ENCODE assay signal across 8 cellular contexts in genomic region chr11:560305-561147, GRCh38. TPM values are rescaled to one million over a fixed set of nuclear protein-coding genes. Genes with fewer than 3 reads are reported as not detected.
DNase-seq lines count a peak whose midpoint lies in the region; ATAC-seq and TF ChIP-seq lines count a peak whose summit lies in the region.

LMNTD2 (minus strand) TSS chr11:560738; CDS start chr11:560716, 22 bp downstream.
RASSF7 (plus strand) TSS chr11:560970; CDS start chr11:561769, 799 bp downstream.

- H3K27me3 ChIP-seq in HCT116 (ENCODE audit: insufficient read depth, low read length) (no peaks in the 10 kb centered on the region), parathyroid adenoma (ENCODE audit: control insufficient read depth, insufficient read depth, low read length) (no peaks in the 10 kb centered on the region), tibial artery (peaks cover 5 to 42% of the 10 kb centered on the region in 2 donors)

- TF ChIP-seq CTCF in HCT116 (IDR thresholded peaks at IDR 0.05 in 2 of 3, conservative IDR thresholded peaks at IDR 0.05 in 1 of 3; ENCODE audit: borderline replicate concordance in 1 of 3, insufficient read depth in 1 of 3, low read depth in 2 of 3, low read length in 2 of 3) = no peak
- TF ChIP-seq CTCF in parathyroid adenoma (IDR thresholded peaks at IDR 0.05) = no peak
- TF ChIP-seq CTCF in tibial artery (IDR thresholded peaks at IDR 0.05) = no peak

- ATAC-seq in HCT116 (peak; percentile 84), SK-N-SH treated with all-trans-retinoic acid at 6 μM for 48 hours (peak; percentile 86), Right ventricle myocardium superior (ENCODE audit: poor library complexity) (peak; percentile 94)
- ATAC-seq in activated naive CD4-positive, alpha-beta T cell treated with anti-CD3 and anti-CD28 coated beads, Interleukin-2, amount 50 U/mL, for 72 hours = peak; percentile 93 to 94

- H3K79me2 ChIP-seq in HCT116 (ENCODE audit: insufficient read depth, low read length) (peaks cover 15% of the 10 kb centered on the region), parathyroid adenoma (no peaks in the 10 kb centered on the region)

- intact Hi-C loops in HCT116 (cut with micrococcal nuclease) = loop anchor here (2.0 kb wide), 1 partner anchor 24 kb away; the partner anchor contains the start of gene LRRC56
- intact Hi-C loops in Right ventricle myocardium superior (cut with DNase I) = no loop called here
- intact Hi-C loops in tibial artery (cut with DNase I; ENCODE audit: low total_unique reads) = no loop called here

- no peaks in the 10 kb centered on the region for H3K36me3 Mint-ChIP-seq in activated naive CD4-positive, alpha-beta T cell treated with anti-CD3 and anti-CD28 coated beads, Interleukin-2, amount 50 U/mL, for 72 hours

- CTCF ChIA-PET in HCT116 (lab: Charles Lee) = interaction anchor here (1.0 kb wide), 2 partner anchors 52 to 224 kb away, joined by 3 read pairs; no protein-coding TSS in a partner anchor

- BruUV-seq in HCT116 (replicated peaks; lab: Mats Ljungman, UMichigan) = TSS peak; percentile 77

- H3K27ac Mint-ChIP-seq in activated naive CD4-positive, alpha-beta T cell treated with anti-CD3 and anti-CD28 coated beads, Interleukin-2, amount 50 U/mL, for 72 hours = peak within 1 kb of the TSS; percentile 75 to 93

- H2AFZ ChIP-seq in HCT116 (ENCODE audit: low read depth, low read length, poor library complexity, severe bottlenecking) = no peak within 1 kb of the TSS
- H2AFZ ChIP-seq in parathyroid adenoma = peak within 1 kb of the TSS; percentile 87

- H3K9ac ChIP-seq in HCT116 (ENCODE audit: low read length) (peak within 1 kb of the TSS; percentile 84), parathyroid adenoma (no peak within 1 kb of the TSS)

- H3K4me3 ChIP-seq in HCT116 (replicated peaks in 1 of 2; ENCODE audit: low read depth in 1 of 2, low read length in 2 of 2) (peak within 1 kb of the TSS; percentile 66 to 92), parathyroid adenoma (ENCODE audit: low read depth, low read length) (peak within 1 kb of the TSS; percentile 55), tibial artery (peak within 1 kb of the TSS; percentile 58 to 96)

- no peaks in the 10 kb centered on the region for H3K9me2 ChIP-seq in HCT116 (ENCODE audit: insufficient read depth)

- POLR2A ChIA-PET in HCT116 (lab: Charles Lee) = interaction anchor here (1.4 kb wide), 1 partner anchor 15 kb away, joined by 7 read pairs; the partner anchor contains the start of gene PHRF1

- no peaks in the 10 kb centered on the region for H3K9me3 Mint-ChIP-seq in activated naive CD4-positive, alpha-beta T cell treated with anti-CD3 and anti-CD28 coated beads, Interleukin-2, amount 50 U/mL, for 72 hours

- H3K27ac ChIP-seq in HCT116 (ENCODE audit: low read depth, low read length) (peak within 1 kb of the TSS; percentile 97), parathyroid adenoma (peak within 1 kb of the TSS; percentile 24), tibial artery (peak within 1 kb of the TSS; percentile 25 to 35)

- DNase-seq in GF-D8 (lab: John Stamatoyannopoulos, UW) = peak; percentile 37
- DNase-seq in HCT116 (ENCODE audit: low read depth, low spot score) = peak; percentile 76
- DNase-seq in MV-4-11 (lab: John Stamatoyannopoulos, UW) = peak; percentile 76
- peak; percentile 95 to 98 for DNase-seq in activated naive CD4-positive, alpha-beta T cell treated with anti-CD3 and anti-CD28 coated beads, Interleukin-2, amount 50 U/mL, for 72 hours (ENCODE audit: low spot score in 2 of 2)
- DNase-seq in Right ventricle myocardium superior = peak; percentile 94
- DNase-seq in tibial artery = peak; percentile 85 to 94

- H3K4me1 ChIP-seq in HCT116 (ENCODE audit: control insufficient read depth in 1 of 2, insufficient read depth in 2 of 2, low read length in 2 of 2) = peaks cover 23 to 40% of the 10 kb centered on the region in 2 experiments
- H3K4me1 ChIP-seq in parathyroid adenoma = no peaks in the 10 kb centered on the region
- H3K4me1 ChIP-seq in tibial artery = peaks cover 0 to 40% (median 19%) of the 10 kb centered on the region in 4 donors

- TF ChIP-seq RAD21 in HCT116 (IDR thresholded peaks at IDR 0.05; ENCODE audit: low read depth) = no peak

- no peaks in the 10 kb centered on the region for H4K20me1 ChIP-seq in HCT116 (ENCODE audit: insufficient read depth)

- RAD21 ChIA-PET in HCT116 (lab: Charles Lee; ENCODE audit: low non-redundant PET in 1 of 2, low total read pairs in 2 of 2, uncharacterized antibody in 2 of 2, unreplicated experiment in 2 of 2) = interaction anchor here in 1 of 2 experiments (1.1 kb wide), 1 partner anchor 15 kb away, joined by 7 read pairs; the partner anchor contains the start of gene PHRF1

- H3K36me3 ChIP-seq in HCT116 (ENCODE audit: control insufficient read depth in 1 of 2, insufficient read depth in 2 of 2, low read length in 2 of 2) (0 out of 4 replicates have a peak, but pooled peaks cover 0 to 3% of the 10 kb centered on the region in 2 experiments), parathyroid adenoma (ENCODE audit: control insufficient read depth, insufficient read depth, low read length) (no peaks in the 10 kb centered on the region), tibial artery (no peaks in the 10 kb centered on the region)

- TF ChIP-seq POLR2A in HCT116 (IDR thresholded peaks at IDR 0.05; ENCODE audit: borderline replicate concordance, extremely low read depth, insufficient read depth, insufficient read length) = no peak

- peak within 1 kb of the TSS; percentile 91 for H3K4me2 ChIP-seq in HCT116 (ENCODE audit: low read length)
- H3K4me2 ChIP-seq in parathyroid adenoma (ENCODE audit: low read length) = peak within 1 kb of the TSS; percentile 79

- H3K9me3 ChIP-seq in HCT116 (ENCODE audit: control insufficient read depth in 1 of 2, insufficient read depth in 1 of 2, low read depth in 1 of 2, low read length in 2 of 2) = no peaks in the 10 kb centered on the region
- no peaks in the 10 kb centered on the region for H3K9me3 ChIP-seq in parathyroid adenoma (ENCODE audit: control insufficient read depth, low read length)
- no peaks in the 10 kb centered on the region for H3K9me3 ChIP-seq in tibial artery

TF ChIP-seq in HCT116, 20 proteins besides CTCF, POLR2A, EP300 and RAD21 (continues in another document):
- TF ChIP-seq EZH2 (IDR thresholded peaks at IDR 0.05) (no peak), POLR2AphosphoS5 (IDR thresholded peaks at IDR 0.05; ENCODE audit: low read depth, low read length) (peak; percentile 82), ATF3 (IDR thresholded peaks at IDR 0.05) (no peak), CBX3 (IDR thresholded peaks at IDR 0.05; ENCODE audit: low read depth) (no peak), JUND (IDR thresholded peaks at IDR 0.05) (no peak), ZFX (IDR thresholded peaks at IDR 0.05) (peak; percentile 92), FOSL1 (IDR thresholded peaks at IDR 0.05; ENCODE audit: low read depth) (no peak), SRF (IDR thresholded peaks at IDR 0.05; ENCODE audit: low read depth) (no peak)

TF ChIP-seq in SK-N-SH treated with all-trans-retinoic acid at 6 μM for 48 hours, 23 proteins besides CTCF, POLR2A, EP300 and RAD21 (continues in another document):
- no peak for TF ChIP-seq ZNF565 (CRISPR knock-in tag; conservative IDR thresholded peaks at IDR 0.05; ENCODE audit: low read depth)
- no peak for TF ChIP-seq ISL1 (CRISPR knock-in tag; IDR thresholded peaks at IDR 0.05)
- TF ChIP-seq RARB (CRISPR knock-in tag; IDR thresholded peaks at IDR 0.05) = no peak
- no peak for TF ChIP-seq ZNF70 (CRISPR knock-in tag; IDR thresholded peaks at IDR 0.05)
- TF ChIP-seq ZC3H10 (CRISPR knock-in tag; IDR thresholded peaks at IDR 0.05) = no peak
- TF ChIP-seq TCF4 (CRISPR knock-in tag; IDR thresholded peaks at IDR 0.05; ENCODE audit: borderline replicate concordance) = no peak
- no peak for TF ChIP-seq ZNF8 (CRISPR knock-in tag; IDR thresholded peaks at IDR 0.05)
- TF ChIP-seq TSHZ2 (CRISPR knock-in tag; IDR thresholded peaks at IDR 0.05) = no peak

RNA-seq across cellular contexts. Expression of gene LMNTD2, which starts in this region (rescaled TPM):
- total RNA-seq in HCT116 (2021; ENCODE audit: unreplicated experiment) (9.5 TPM), Right ventricle myocardium superior (0.22 TPM)
- polyA plus RNA-seq in HCT116 (2012) = 7.1 and 7.6 TPM in 2 replicates
- 1 to 10 TPM; 5.1 to 5.8 TPM for total RNA-seq in activated naive CD4-positive, alpha-beta T cell treated with anti-CD3 and anti-CD28 coated beads, Interleukin-2, amount 50 U/mL, for 72 hours

RNA-seq across cellular contexts. Expression of gene RASSF7, which starts in this region (rescaled TPM):
- total RNA-seq in HCT116 (2021; ENCODE audit: unreplicated experiment) (35.9 TPM), Right ventricle myocardium superior (4.4 TPM)
- 43.6 and 64.9 TPM in 2 replicates for polyA plus RNA-seq in HCT116 (2012)
- 10 to 100 TPM; 13.3 to 17.5 TPM for total RNA-seq in activated naive CD4-positive, alpha-beta T cell treated with anti-CD3 and anti-CD28 coated beads, Interleukin-2, amount 50 U/mL, for 72 hours

Comparison
In these comparisons a context has a peak if more than half of its experiments do, and no peak if none do; other contexts are left out.
1. Peak in every context shown above with its lines: DNase-seq, ATAC-seq, H3K4me3 ChIP-seq and H3K27ac ChIP-seq.
2. DNase-seq: peak in every context shown above with its lines; median percentile 96 in activated naive CD4-positive, alpha-beta T cell treated with anti-CD3 and anti-CD28 coated beads, Interleukin-2, amount 50 U/mL, for 72 hours; 94 in Right ventricle myocardium superior; 90 in tibial artery; 76 in HCT116; 76 in MV-4-11; 37 in GF-D8.
3. H3K27ac ChIP-seq: peak in every context shown above with its lines; median percentile 97 in HCT116; 30 in tibial artery; 24 in parathyroid adenoma.